26 cellular contexts compared by ENCODE assay signal in genomic region chr19:49739098-49739497, GRCh38. TPM values are rescaled to one million over a fixed set of nuclear protein-coding genes. Genes with fewer than 3 reads are reported as not detected.
"Had no signal": no experiment of that assay in that cellular context is flagged by ENCODE, and none has a peak within 500 bp of the region (broad histone marks: within the 10 kb centered on the region; RNA-seq: fewer than 3 reads in every experiment).

No MANE protein-coding gene starts in this region.

- H3K4me1 Mint-ChIP-seq: endodermal cell, mesothelial cell of epicardium, naive B cell had no signal

- H3K9me3 Mint-ChIP-seq: dendritic cell treated with granulocyte-macrophage colony-stimulating factor and Interleukin-4, amounts not matched to agents 40 ng/mL and 50 ng/mL, for 4 days; endodermal cell; mesothelial cell of epicardium; naive B cell had no signal

- H3K36me3 Mint-ChIP-seq: mesothelial cell of epicardium, naive B cell had no signal

- H3K27me3 Mint-ChIP-seq: dendritic cell treated with granulocyte-macrophage colony-stimulating factor and Interleukin-4, amounts not matched to agents 40 ng/mL and 50 ng/mL, for 4 days; naive B cell had no signal

- H3K4me3 Mint-ChIP-seq: dendritic cell treated with granulocyte-macrophage colony-stimulating factor and Interleukin-4, amounts not matched to agents 40 ng/mL and 50 ng/mL, for 4 days; endodermal cell; mesothelial cell of epicardium; naive B cell had no signal

- ATAC-seq: gastrocnemius medialis, heart right ventricle, left cardiac atrium, left lung, left ventricle myocardium superior, lower lobe of right lung, mucosa of descending colon had no signal

- H3K27ac Mint-ChIP-seq: dendritic cell treated with granulocyte-macrophage colony-stimulating factor and Interleukin-4, amounts not matched to agents 40 ng/mL and 50 ng/mL, for 4 days; endodermal cell; mesothelial cell of epicardium; naive B cell had no signal

- DNase-seq: colonic mucosa; cortex of kidney; effector memory CD4-positive, alpha-beta T cell; endodermal cell; erythroblast; esophagus squamous epithelium; foreskin fibroblast; foreskin melanocyte; gastrocnemius medialis; glutamatergic neuron; head of caudate nucleus; heart right ventricle; hippocampal formation; left cardiac atrium; left lung; left ventricle myocardium superior; lower lobe of right lung; mesenchymal stem cell; mucosa of descending colon; naive B cell had no signal

RNA-seq across cellular contexts. Expression of gene TSKS, which starts 24.0 kb away (rescaled TPM):
- total RNA-seq: colonic mucosa, dermis microvascular lymphatic vessel endothelial cell, esophagus squamous epithelium, glomerular endothelial cell, kidney epithelial cell, mesothelial cell of epicardium, myocyte had no signal
